19 cellular contexts compared by ENCODE assay signal in genomic region chrX:17415242-17415815, GRCh38. TPM values are rescaled to one million over a fixed set of nuclear protein-coding genes. Genes with fewer than 3 reads are reported as not detected.
DNase-seq lines count a peak whose midpoint lies in the region; ATAC-seq and TF ChIP-seq lines count a peak whose summit lies in the region.
"Had no signal": no experiment of that assay in that cellular context is flagged by ENCODE, and none has a peak within 500 bp of the region (broad histone marks: within the 10 kb centered on the region; RNA-seq: fewer than 3 reads in every experiment).

No MANE protein-coding gene starts in this region.

- no peak overlapping the region for H3K9ac ChIP-seq in iPS-15b (ENCODE audit: low read depth, low read length)

- no peaks in the 10 kb centered on the region for H3K27me3 ChIP-seq in H7 (ENCODE audit: control insufficient read depth, insufficient read depth, low read length)
- no peaks in the 10 kb centered on the region for H3K27me3 ChIP-seq in iPS-15b (ENCODE audit: control insufficient read depth, insufficient read depth, low read length)
- H3K27me3 ChIP-seq: adrenal gland had no signal

- H3K9me3 Mint-ChIP-seq in WTC11 (no peaks in the 10 kb centered on the region), progenitor cell of endocrine pancreas (ENCODE audit: low read depth) (no peaks in the 10 kb centered on the region)
- H3K9me3 Mint-ChIP-seq: T-cell had no signal

- DNase-seq in H7 (no peak), WTC11 (ENCODE audit: low spot score) (no peak), progenitor cell of endocrine pancreas (ENCODE audit: low spot score, unreplicated experiment) (no peak), cerebellar nuclear complex (lab: John Stamatoyannopoulos, UW) (no peak), activated gamma-delta T cell treated with Interleukin-2 at 50 U/mL for 16 hours (no peak), middle frontal gyrus (ENCODE audit: extremely low spot score, low spot score) (no peak)
- DNase-seq: activated CD4-positive, alpha-beta T cell treated with anti-CD3 and anti-CD28 coated beads, Interleukin-2, amount 50 U/mL, for 1 hour; activated effector memory CD4-positive, alpha-beta T cell treated with anti-CD3 and anti-CD28 coated beads, Interleukin-2, amount 50 U/mL, for 16 hours; hippocampal formation; IMR-90; NCI-H187 treated with DMSO at 0.1 percent for 48 hours; NCI-H524 treated with DMSO at 0.1 percent for 48 hours; SHP77; T-cell had no signal

- H3K36me3 Mint-ChIP-seq in WTC11 = no peaks in the 10 kb centered on the region
- no peaks in the 10 kb centered on the region for H3K36me3 Mint-ChIP-seq in progenitor cell of endocrine pancreas (ENCODE audit: insufficient read depth)
- H3K36me3 Mint-ChIP-seq: T-cell had no signal

- CTCF ChIA-PET in WTC11 (lab: Charles Lee) = interaction anchor here (0.6 to 1.3 kb wide), 2 partner anchors 39 to 123 kb away, joined by 3 read pairs; no protein-coding TSS in a partner anchor

- H3K36me3 ChIP-seq in H7 (replicated peaks; ENCODE audit: control insufficient read depth, insufficient read depth, low read length) (no peaks in the 10 kb centered on the region), iPS-15b (ENCODE audit: control insufficient read depth, insufficient read depth, low read length) (no peaks in the 10 kb centered on the region)
- H3K36me3 ChIP-seq: adrenal gland had no signal

- H3K27ac Mint-ChIP-seq in WTC11 = peak overlapping the region; percentile 54; the same call in 1 of the 2 replicates
- peak overlapping the region; percentile 84 for H3K27ac Mint-ChIP-seq in progenitor cell of endocrine pancreas
- H3K27ac Mint-ChIP-seq: B cell, T-cell had no signal

- ATAC-seq in WTC11 (peak; percentile 79), GM19397 (IDR thresholded peaks at IDR 0.05; ENCODE audit: unreplicated experiment) (no peak)
- ATAC-seq: T-cell had no signal

- H3K4me3 ChIP-seq in H7 (ENCODE audit: insufficient read depth, low read depth, low read length) = peak overlapping the region; percentile 14
- peak overlapping the region; percentile 14 for H3K4me3 ChIP-seq in iPS-15b (ENCODE audit: low read depth, low read length)
- H3K4me3 ChIP-seq: adrenal gland, mucosa of descending colon had no signal

- H3K9me3 ChIP-seq in iPS-15b (ENCODE audit: control insufficient read depth, insufficient read depth, low read length) = no peaks in the 10 kb centered on the region
- H3K9me3 ChIP-seq: adrenal gland, mucosa of descending colon had no signal

- TF ChIP-seq CTCF in WTC11 (IDR thresholded peaks at IDR 0.05) (no peak), progenitor cell of endocrine pancreas (IDR thresholded peaks at IDR 0.05; ENCODE audit: unreplicated experiment) (no peak)

- peak overlapping the region; percentile 35 for H3K4me3 Mint-ChIP-seq in WTC11
- no peak overlapping the region for H3K4me3 Mint-ChIP-seq in progenitor cell of endocrine pancreas (ENCODE audit: low read depth)
- H3K4me3 Mint-ChIP-seq: B cell, T-cell had no signal

- H3K4me1 ChIP-seq in iPS-15b (ENCODE audit: control insufficient read depth, insufficient read depth, low read length) = peaks cover 35% of the 10 kb centered on the region

- POLR2A ChIA-PET in WTC11 (lab: Charles Lee) = no interaction called here

- no peaks in the 10 kb centered on the region; the same call in 1 of the 2 replicates for H3K27me3 Mint-ChIP-seq in WTC11 (ENCODE audit: low read depth)
- no peaks in the 10 kb centered on the region for H3K27me3 Mint-ChIP-seq in progenitor cell of endocrine pancreas
- H3K27me3 Mint-ChIP-seq: B cell had no signal

- H3K4me1 Mint-ChIP-seq in WTC11 (peaks cover 53% of the 10 kb centered on the region), progenitor cell of endocrine pancreas (ENCODE audit: low read depth) (peaks cover 50% of the 10 kb centered on the region)
- H3K4me1 Mint-ChIP-seq: B cell, T-cell had no signal

TF ChIP-seq in WTC11, 78 proteins besides CTCF, POLR2A, EP300 and RAD21:
- TF ChIP-seq ZNF219 (CRISPR knock-in tag; IDR thresholded peaks at IDR 0.05; ENCODE audit: borderline replicate concordance) = no peak
- no peak for TF ChIP-seq FOXP1 (CRISPR knock-in tag; IDR thresholded peaks at IDR 0.05; ENCODE audit: borderline replicate concordance)
- TF ChIP-seq PRDM15 (CRISPR knock-in tag; IDR thresholded peaks at IDR 0.05) = no peak

RNA-seq across cellular contexts. Expression of gene NHS, which starts 40.3 kb away (rescaled TPM):
- total RNA-seq in H7 (2014; rRNA removed; shearing (Covaris generic)) = 5.2 and 5.4 TPM in 2 replicates
- 4.5 to 5.8 TPM (median 5.6 TPM) in 3 replicates for total RNA-seq in WTC11 (2021)
- total RNA-seq in progenitor cell of endocrine pancreas = 102 and 117 TPM in 2 replicates
- total RNA-seq: B cell had no signal

Comparison
In these comparisons a context has a peak if more than half of its experiments do, and no peak if none do; other contexts are left out.
1. RNA of gene NHS, which starts 40.3 kb away (total RNA-seq): 102 to 117 TPM in progenitor cell of endocrine pancreas; 4.5 to 5.8 TPM in WTC11 and 5.2 to 5.4 TPM in H7; every median in the first group is over 10 times any median in the second.